ENCODE assay signal across 9 cellular contexts in genomic region chr1:32353431-32353830, GRCh38. TPM values are rescaled to one million over a fixed set of nuclear protein-coding genes. Genes with fewer than 3 reads are reported as not detected.
A peak's percentile ranks its signal among the peaks of the same experiment; 100 is the strongest.
DNase-seq lines count a peak whose midpoint lies in the region; ATAC-seq and TF ChIP-seq lines count a peak whose summit lies in the region.
"Had no signal": no experiment of that assay in that cellular context is flagged by ENCODE, and none has a peak within 500 bp of the region (broad histone marks: within the 10 kb centered on the region; RNA-seq: fewer than 3 reads in every experiment).

No MANE protein-coding gene starts in this region.

- peak overlapping the region in 1 of 59 donors; percentile 85 for H3K4me3 ChIP-seq in dorsolateral prefrontal cortex
- H3K4me3 ChIP-seq in upper lobe of left lung, result no peak overlapping the region

- intact Hi-C loops in dorsolateral prefrontal cortex (cut with DNase I), result no loop called here

- WGBS in upper lobe of left lung, 2 donors, result 57% methylated on average over 2 of the region's 2 CpGs

- H3K4me1 ChIP-seq in upper lobe of left lung, result peaks cover 42 to 54% (median 47%) of the 10 kb centered on the region in 4 donors

- H3K9me3 ChIP-seq in upper lobe of left lung, result no peaks in the 10 kb centered on the region

- DNase-seq in activated naive CD4-positive, alpha-beta T cell treated with anti-CD3 and anti-CD28 coated beads, Interleukin-2, amount 10 ng/mL, durations not matched to agents 7 days and 5 days, result no peak
- DNase-seq in activated naive CD4-positive, alpha-beta T cell (lab: John Stamatoyannopoulos, UW), result no peak
- DNase-seq in dorsolateral prefrontal cortex (no peak), myocyte (ENCODE audit: low read depth) (peak; percentile 21), upper lobe of left lung (no peak), amygdala (lab: John Stamatoyannopoulos, UW) (no peak), HEK293T (ENCODE audit: extremely low spot score) (no peak), NCI-H345 (lab: John Stamatoyannopoulos, UW) (no peak)
- DNase-seq: NCI-H1694 treated with DMSO at 0.1 percent for 48 hours had no signal

- H3K27ac Mint-ChIP-seq in activated naive CD4-positive, alpha-beta T cell treated with anti-CD3 and anti-CD28 coated beads, Interleukin-2, amount 10 ng/mL, durations not matched to agents 7 days and 5 days, result no peak overlapping the region

- peaks cover 5% of the 10 kb centered on the region for H3K9me3 Mint-ChIP-seq in activated naive CD4-positive, alpha-beta T cell treated with anti-CD3 and anti-CD28 coated beads, Interleukin-2, amount 10 ng/mL, durations not matched to agents 7 days and 5 days

- POLR2A ChIA-PET in HEK293T (lab: Yijun Ruan, JAX), result interaction anchor here (0.8 to 6.2 kb wide), 3 partner anchors 9 to 41 kb away, joined by 3 to 33 read pairs (median 4); partner anchors contain the start of genes BSDC1, MARCKSL1 and TSSK3

- peaks cover 48% of the 10 kb centered on the region for H3K4me1 Mint-ChIP-seq in activated naive CD4-positive, alpha-beta T cell treated with anti-CD3 and anti-CD28 coated beads, Interleukin-2, amount 10 ng/mL, durations not matched to agents 7 days and 5 days

- TF ChIP-seq CTCF in dorsolateral prefrontal cortex (IDR thresholded peaks at IDR 0.05 in 54 of 56, conservative IDR thresholded peaks at IDR 0.05 in 2 of 56; ENCODE audit: low read depth in 1 of 56, partially characterized antibody in 56 of 56) (no peak), upper lobe of left lung (IDR thresholded peaks at IDR 0.05) (no peak)

- no peaks in the 10 kb centered on the region for H3K27me3 ChIP-seq in dorsolateral prefrontal cortex
- H3K27me3 ChIP-seq in upper lobe of left lung, result no peaks in the 10 kb centered on the region

- peaks cover 37% of the 10 kb centered on the region for H3K27me3 Mint-ChIP-seq in activated naive CD4-positive, alpha-beta T cell treated with anti-CD3 and anti-CD28 coated beads, Interleukin-2, amount 10 ng/mL, durations not matched to agents 7 days and 5 days

- CTCF ChIA-PET in activated naive CD4-positive, alpha-beta T cell treated with anti-CD3 and anti-CD28 coated beads, Interleukin-2, amount 10 ng/mL, durations not matched to agents 7 days and 5 days (lab: Charles Lee), result interaction anchor here (1.0 to 1.1 kb wide), 2 partner anchors 10 to 81 kb away, joined by 3 read pairs; no protein-coding TSS in a partner anchor
- CTCF ChIA-PET in HEK293T (lab: Yijun Ruan, JAX), result interaction anchor here (1.3 kb wide), 1 partner anchor 62 kb away, joined by 3 read pairs; no protein-coding TSS in a partner anchor

- no peak for ATAC-seq in upper lobe of left lung (ENCODE audit: low FRiP score in 2 of 2)

- TF ChIP-seq EP300 in upper lobe of left lung (IDR thresholded peaks at IDR 0.05), result no peak

- no peak for TF ChIP-seq POLR2A in upper lobe of left lung (IDR thresholded peaks at IDR 0.05)

- H3K4me3 Mint-ChIP-seq in activated naive CD4-positive, alpha-beta T cell treated with anti-CD3 and anti-CD28 coated beads, Interleukin-2, amount 10 ng/mL, durations not matched to agents 7 days and 5 days, result peak overlapping the region; percentile 49

- peaks cover 11% of the 10 kb centered on the region for H3K36me3 Mint-ChIP-seq in activated naive CD4-positive, alpha-beta T cell treated with anti-CD3 and anti-CD28 coated beads, Interleukin-2, amount 10 ng/mL, durations not matched to agents 7 days and 5 days

- peak overlapping the region in 57 of 59 donors; percentile 16 to 99 (median 97) for H3K27ac ChIP-seq in dorsolateral prefrontal cortex
- H3K27ac ChIP-seq in upper lobe of left lung, result peak overlapping the region in 3 of 4 donors; percentile 2 to 96 (median 86)

- H3K36me3 ChIP-seq in upper lobe of left lung, result no peaks in the 10 kb centered on the region

TF ChIP-seq in HEK293T, 16 proteins besides CTCF, POLR2A, EP300 and RAD21:
- TF ChIP-seq L3MBTL2 (conservative IDR thresholded peaks at IDR 0.05) (no peak), PKNOX1 (IDR thresholded peaks at IDR 0.05) (no peak), BHLHE40 (IDR thresholded peaks at IDR 0.05; ENCODE audit: borderline replicate concordance) (no peak), SP1 (IDR thresholded peaks at IDR 0.05) (no peak), TARDBP (IDR thresholded peaks at IDR 0.05) (no peak), HDGF (IDR thresholded peaks at IDR 0.05; ENCODE audit: borderline replicate concordance) (no peak), NFRKB (IDR thresholded peaks at IDR 0.05) (no peak), ARNT (IDR thresholded peaks at IDR 0.05) (no peak), FOXA1 (IDR thresholded peaks at IDR 0.05) (no peak), ELF4 (IDR thresholded peaks at IDR 0.05) (no peak), FOXK2 (IDR thresholded peaks at IDR 0.05) (no peak)
TF ChIP-seq in HEK293T: peak in this region for 0.

RNA-seq across cellular contexts. Expression of gene FAM229A, which starts 8.9 kb away (rescaled TPM):
- 10 to 100 TPM in 59 of 120 experiments, 1 to 10 TPM in 61; 4.0 to 24.0 (median 9.9) TPM for total RNA-seq in dorsolateral prefrontal cortex
- 4.4 and 5.2 TPM in 2 replicates for total RNA-seq in myocyte
- polyA plus RNA-seq in myocyte (2012), result 4.6 TPM
- 10 to 100 TPM in 3 of 6 donors, 1 to 10 TPM in 3; 4.3 to 43.0 (median 10.5) TPM for total RNA-seq in upper lobe of left lung

RNA-seq across cellular contexts. Expression of gene TSSK3, which starts 8.9 kb away (rescaled TPM):
- total RNA-seq in dorsolateral prefrontal cortex (10 to 100 TPM in 8 of 120 experiments, 1 to 10 TPM in 111, not detected in 1; 1.2 to 16.0 (median 5.1) TPM), myocyte (0.88 and 1.0 TPM in 2 replicates), upper lobe of left lung (1 to 10 TPM in 4 of 6 donors, not detected in 2; 1.2 to 2.3 (median 1.8) TPM)
- polyA plus RNA-seq in myocyte (2012), result 3.1 TPM

RNA-seq across cellular contexts. Expression of gene MARCKSL1, which starts 17.4 kb away (rescaled TPM):
- 100 to 1,000 TPM in 117 of 120 experiments, 10 to 100 TPM in 3; 90.1 to 633 (median 196) TPM for total RNA-seq in dorsolateral prefrontal cortex
- 65.5 and 94.0 TPM in 2 replicates for total RNA-seq in myocyte
- polyA plus RNA-seq in myocyte (2012), result 47.0 TPM
- 10 to 100 TPM in 2 of 6 donors, 1 to 10 TPM in 4; 1.0 to 56.9 (median 9.4) TPM for total RNA-seq in upper lobe of left lung

RNA-seq across cellular contexts. Expression of gene BSDC1, which starts 40.8 kb away (rescaled TPM):
- total RNA-seq in dorsolateral prefrontal cortex (100 to 1,000 TPM in 79 of 120 experiments, 10 to 100 TPM in 41; 87.5 to 123 (median 103) TPM), myocyte (62.8 and 63.2 TPM in 2 replicates), upper lobe of left lung (100 to 1,000 TPM in 1 of 6 donors, 10 to 100 TPM in 5; 60.8 to 116 (median 68.9) TPM)
- polyA plus RNA-seq in myocyte (2012), result 68.3 TPM
